Comparison of ENCODE assay signal across 1 cellular context in genomic region chr19:34253711-34254551, GRCh38.
TF ChIP-seq lines count a peak whose summit lies in the region.

No MANE protein-coding gene starts in this region.

TF ChIP-seq in HepG2, 621 proteins besides CTCF, POLR2A, EP300 and RAD21 (continued from another document and continues in another):
- no peak for TF ChIP-seq ZNF550 (CRISPR knock-in tag; IDR thresholded peaks at IDR 0.05; ENCODE audit: borderline replicate concordance)
- TF ChIP-seq TSC22D2 (CRISPR knock-in tag; IDR thresholded peaks at IDR 0.05; ENCODE audit: borderline replicate concordance), result 0 out of 2 replicates have a peak, but pooled peaks have one; percentile 34
- no peak for TF ChIP-seq PAWR (CRISPR knock-in tag; IDR thresholded peaks at IDR 0.05; ENCODE audit: borderline replicate concordance)
- TF ChIP-seq MEF2D (CRISPR knock-in tag; IDR thresholded peaks at IDR 0.05), result peak; percentile 74
- no peak for TF ChIP-seq NR2C2 (CRISPR knock-in tag; IDR thresholded peaks at IDR 0.05; ENCODE audit: borderline replicate concordance)
- TF ChIP-seq ZNF343 (CRISPR knock-in tag; IDR thresholded peaks at IDR 0.05), result no peak
- no peak for TF ChIP-seq MTF2 (CRISPR knock-in tag; IDR thresholded peaks at IDR 0.05; ENCODE audit: borderline replicate concordance)
- peak; percentile 68; the same call in 1 of the 2 replicates for TF ChIP-seq HINFP (CRISPR knock-in tag; IDR thresholded peaks at IDR 0.05; ENCODE audit: low read depth)
- TF ChIP-seq SAP130 (CRISPR knock-in tag; IDR thresholded peaks at IDR 0.05; ENCODE audit: low read depth), result peak; percentile 74
- TF ChIP-seq FOXO1 (CRISPR knock-in tag; IDR thresholded peaks at IDR 0.05), result peak; percentile 49; the same call in 1 of the 2 replicates
- no peak for TF ChIP-seq ZBTB37 (CRISPR knock-in tag; IDR thresholded peaks at IDR 0.05)
- TF ChIP-seq ATF3 (CRISPR knock-in tag; IDR thresholded peaks at IDR 0.05), result no peak
- peak; percentile 53; the same call in 1 of the 2 replicates for TF ChIP-seq ZNF770 (CRISPR knock-in tag; IDR thresholded peaks at IDR 0.05)
- TF ChIP-seq CREM (IDR thresholded peaks at IDR 0.05), result peak; percentile 57
- peak; percentile 55; the same call in 1 of the 2 replicates for TF ChIP-seq CREM (CRISPR knock-in tag; IDR thresholded peaks at IDR 0.05)
- no peak for TF ChIP-seq JDP2 (CRISPR knock-in tag; IDR thresholded peaks at IDR 0.05; ENCODE audit: borderline replicate concordance)
- TF ChIP-seq PHF20 (CRISPR knock-in tag; IDR thresholded peaks at IDR 0.05), result peak; percentile 63; the same call in 1 of the 2 replicates
- TF ChIP-seq HES4 (CRISPR knock-in tag; IDR thresholded peaks at IDR 0.05; ENCODE audit: borderline replicate concordance), result peak; percentile 26; the same call in 1 of the 2 replicates
- TF ChIP-seq SNRNP70 (IDR thresholded peaks at IDR 0.05; ENCODE audit: low read depth, low read length), result no peak
- 0 out of 2 replicates have a peak, but pooled peaks have one; percentile 19 for TF ChIP-seq ELF3 (CRISPR knock-in tag; IDR thresholded peaks at IDR 0.05)
- 0 out of 2 replicates have a peak, but pooled peaks have one; percentile 56 for TF ChIP-seq ZBTB25 (CRISPR knock-in tag; IDR thresholded peaks at IDR 0.05)
- no peak for TF ChIP-seq RFX1 (IDR thresholded peaks at IDR 0.05)
- no peak for TF ChIP-seq HMGA1 (CRISPR knock-in tag; conservative IDR thresholded peaks at IDR 0.05)
- TF ChIP-seq ZNF687 (CRISPR knock-in tag; IDR thresholded peaks at IDR 0.05), result peak; percentile 66
- no peak for TF ChIP-seq ZNF143 (CRISPR knock-in tag; IDR thresholded peaks at IDR 0.05)
- TF ChIP-seq ZNF562 (CRISPR knock-in tag; IDR thresholded peaks at IDR 0.05; ENCODE audit: borderline replicate concordance), result no peak
- 0 out of 2 replicates have a peak, but pooled peaks have one; percentile 52 for TF ChIP-seq NFAT5 (CRISPR knock-in tag; IDR thresholded peaks at IDR 0.05)
- TF ChIP-seq ARID3A (IDR thresholded peaks at IDR 0.05; ENCODE audit: low read depth, low read length), result 0 out of 2 replicates have a peak, but pooled peaks have one; percentile 13
- no peak for TF ChIP-seq ZNF713 (CRISPR knock-in tag; IDR thresholded peaks at IDR 0.05)
- TF ChIP-seq ZNF615 (CRISPR knock-in tag; IDR thresholded peaks at IDR 0.05; ENCODE audit: borderline replicate concordance), result no peak
- TF ChIP-seq ZNF136 (CRISPR knock-in tag; IDR thresholded peaks at IDR 0.05; ENCODE audit: low read depth), result no peak
- TF ChIP-seq ZNF335 (CRISPR knock-in tag; IDR thresholded peaks at IDR 0.05), result 0 out of 2 replicates have a peak, but pooled peaks have one; percentile 47
- TF ChIP-seq ZNF205 (CRISPR knock-in tag; IDR thresholded peaks at IDR 0.05), result peak; percentile 68; the same call in 1 of the 2 replicates
- TF ChIP-seq SRY (CRISPR knock-in tag; IDR thresholded peaks at IDR 0.05), result no peak; the same call in 1 of the 2 replicates
- no peak for TF ChIP-seq PCBP2 (optimal IDR thresholded peaks at IDR 0.05; ENCODE audit: low read depth, low read length, poor library complexity, severe bottlenecking)
- TF ChIP-seq GLI4 (CRISPR knock-in tag; IDR thresholded peaks at IDR 0.05; ENCODE audit: borderline replicate concordance), result no peak
- no peak for TF ChIP-seq DDIT3 (CRISPR knock-in tag; IDR thresholded peaks at IDR 0.05)
- peak; percentile 61; the same call in 1 of the 2 replicates for TF ChIP-seq NFKB2 (CRISPR knock-in tag; IDR thresholded peaks at IDR 0.05; ENCODE audit: borderline replicate concordance)
- 0 out of 2 replicates have a peak, but pooled peaks have one; percentile 61 for TF ChIP-seq NCOA1 (CRISPR knock-in tag; IDR thresholded peaks at IDR 0.05)
- no peak for TF ChIP-seq TRIM22 (IDR thresholded peaks at IDR 0.05)
- TF ChIP-seq ZNF614 (CRISPR knock-in tag; IDR thresholded peaks at IDR 0.05; ENCODE audit: borderline replicate concordance), result peak; percentile 32; the same call in 1 of the 2 replicates
